8 cellular contexts compared by ENCODE assay signal in the genomic region with DNA sequence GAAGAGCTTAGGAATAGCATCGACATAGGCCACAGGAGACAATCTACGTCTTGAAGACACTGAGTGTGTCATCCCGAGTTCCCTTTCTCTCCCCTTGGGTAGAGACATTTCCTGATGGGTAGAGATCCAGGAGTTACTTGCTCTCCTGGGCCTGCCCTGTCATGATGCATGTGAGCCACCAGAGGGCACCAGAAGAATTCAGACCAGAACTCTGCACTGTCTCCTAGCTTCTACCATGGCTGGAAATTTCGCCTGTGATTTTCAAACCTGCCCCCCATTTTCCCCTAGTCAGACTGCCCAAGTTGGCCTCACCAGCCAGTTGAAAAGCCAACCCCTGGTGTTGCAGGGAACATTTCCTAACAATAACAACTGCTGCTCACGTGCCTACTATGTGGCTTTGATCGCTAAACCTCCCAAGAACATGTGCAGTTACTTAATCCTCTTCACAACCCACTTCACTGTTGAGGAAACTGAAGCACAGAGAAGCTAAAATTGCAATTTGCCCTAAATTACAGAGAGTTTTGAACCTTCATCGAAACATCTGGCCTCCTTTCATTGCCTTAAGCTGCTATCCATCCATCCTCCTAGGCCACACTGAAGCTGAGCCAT. TPM values are rescaled to one million over a fixed set of nuclear protein-coding genes. Genes with fewer than 3 reads are reported as not detected.
DNase-seq lines count a peak whose midpoint lies in the region; ATAC-seq, FAIRE-seq and TF ChIP-seq lines count a peak whose summit lies in the region.

No MANE protein-coding gene starts in this region.

- H3K27me3 ChIP-seq in NT2/D1 (ENCODE audit: insufficient read depth, insufficient read length) (no peaks in the 10 kb centered on the region), neural progenitor cell (no peaks in the 10 kb centered on the region), thyroid gland (no peaks in the 10 kb centered on the region)

- intact Hi-C loops in thyroid gland (cut with DNase I) = loop anchor here (5.0 to 10.0 kb wide), 2 partner anchors 92 to 149 kb away; no protein-coding TSS in a partner anchor

- H2AFZ ChIP-seq in neural progenitor cell (replicated peaks) = no peak overlapping the region

- H3K79me2 ChIP-seq in neural progenitor cell (ENCODE audit: low read depth) = no peaks in the 10 kb centered on the region

- peak; percentile 73 for ATAC-seq in HG03575 (IDR thresholded peaks at IDR 0.05; ENCODE audit: extremely low read depth, insufficient number of reproducible peaks, low FRiP score, unreplicated experiment)

- H3K27ac Mint-ChIP-seq in neural progenitor cell = peak overlapping the region; percentile 91

- peaks cover 12% of the 10 kb centered on the region for H3K36me3 Mint-ChIP-seq in neural progenitor cell

- peaks cover 54% of the 10 kb centered on the region for H3K4me1 Mint-ChIP-seq in neural progenitor cell

- H3K27me3 Mint-ChIP-seq in neural progenitor cell (ENCODE audit: insufficient read depth, low read depth) = peaks cover 10% of the 10 kb centered on the region

- TF ChIP-seq CTCF in D721Med (IDR thresholded peaks at IDR 0.05; ENCODE audit: insufficient read depth, missing control alignments) (peak; percentile 72), GM20000 (IDR thresholded peaks at IDR 0.05; ENCODE audit: extremely low read depth, missing control alignments) (peak; percentile 76), fibroblast of the aortic adventitia (IDR thresholded peaks at IDR 0.05; ENCODE audit: insufficient read depth, low read length) (peak; percentile 95), neural progenitor cell (IDR thresholded peaks at IDR 0.05) (peak; percentile 82), thyroid gland (IDR thresholded peaks at IDR 0.05) (peak; percentile 67 to 91 (median 76))

- H4K20me1 ChIP-seq in neural progenitor cell (ENCODE audit: low read depth) = peaks cover 21% of the 10 kb centered on the region

- DNase-seq in D721Med (ENCODE audit: insufficient read length, low spot score) (peak; percentile 80), GM20000 (ENCODE audit: low spot score) (peak; percentile 82), NT2/D1 (ENCODE audit: low read depth, low spot score) (peak; percentile 44), fibroblast of the aortic adventitia (ENCODE audit: low read depth) (peak; percentile 83), neural progenitor cell (ENCODE audit: low spot score) (peak; percentile 76), thyroid gland (peak; percentile 76 to 79)
- DNase-seq in activated T-cell treated with anti-CD3 and anti-CD28 coated beads, Interleukin-2, amount 50 U/mL, for 1 hour = peak; percentile 52

- 31 to 36% methylated on average over 7 of the region's 7 CpGs for WGBS in thyroid gland, 2 donors

- FAIRE-seq in D721Med (lab: Jason Lieb, UNC) = no peak

- TF ChIP-seq POLR2A in thyroid gland (IDR thresholded peaks at IDR 0.05) = no peak

- H3K9ac ChIP-seq in NT2/D1 (ENCODE audit: insufficient read length, low read depth) (no peak overlapping the region), neural progenitor cell (no peak overlapping the region)

- no peak overlapping the region for H3K27ac ChIP-seq in neural progenitor cell
- peak overlapping the region in 1 of 3 donors; percentile 33 for H3K27ac ChIP-seq in thyroid gland

- H3K9me3 ChIP-seq in NT2/D1 (ENCODE audit: insufficient read depth, low read length) (no peaks in the 10 kb centered on the region), neural progenitor cell (ENCODE audit: low read depth) (no peaks in the 10 kb centered on the region), thyroid gland (no peaks in the 10 kb centered on the region)

- no peak overlapping the region for H3K4me3 Mint-ChIP-seq in neural progenitor cell

- peak overlapping the region; percentile 60 for H3K4me2 ChIP-seq in neural progenitor cell

- H3K9me3 Mint-ChIP-seq in neural progenitor cell = no peaks in the 10 kb centered on the region

- H3K4me3 ChIP-seq in NT2/D1 (ENCODE audit: insufficient read length, low read depth) = no peak overlapping the region
- H3K4me3 ChIP-seq in fibroblast of the aortic adventitia (ENCODE audit: low read depth, low read length) = no peak overlapping the region
- no peak overlapping the region for H3K4me3 ChIP-seq in neural progenitor cell
- H3K4me3 ChIP-seq in thyroid gland (replicated peaks in 1 of 3) = no peak overlapping the region

- H3K4me1 ChIP-seq in NT2/D1 (ENCODE audit: insufficient read depth, insufficient read length) (peaks cover 7% of the 10 kb centered on the region), neural progenitor cell (peaks cover 20% of the 10 kb centered on the region), thyroid gland (peaks cover 44 to 59% of the 10 kb centered on the region in 2 donors)

- H3F3A ChIP-seq in neural progenitor cell (ENCODE audit: low read depth) = peaks cover 20% of the 10 kb centered on the region

- H3K36me3 ChIP-seq in NT2/D1 (ENCODE audit: insufficient read depth, insufficient read length, low read length) (no peaks in the 10 kb centered on the region), neural progenitor cell (no peaks in the 10 kb centered on the region), thyroid gland (no peaks in the 10 kb centered on the region)

RNA-seq across cellular contexts. Expression of gene C11orf58, which starts 47.2 kb away (rescaled TPM):
- total RNA-seq in fibroblast of the aortic adventitia (ENCODE audit: low replicate concordance) = 166 and 267 TPM in 2 replicates
- 241 and 320 TPM in 2 replicates for total RNA-seq in neural progenitor cell (ENCODE audit: low replicate concordance)
- total RNA-seq in thyroid gland = 100 to 1,000 TPM; 190 to 280 (median 195) TPM
